ENCODE assay signal across 9 cellular contexts in genomic region chr19:8017808-8018207, GRCh38. TPM values are rescaled to one million over a fixed set of nuclear protein-coding genes. Genes with fewer than 3 reads are reported as not detected.
DNase-seq lines count a peak whose midpoint lies in the region; ATAC-seq and TF ChIP-seq lines count a peak whose summit lies in the region.
"Had no signal": no experiment of that assay in that cellular context is flagged by ENCODE, and none has a peak within 500 bp of the region (broad histone marks: within the 10 kb centered on the region; RNA-seq: fewer than 3 reads in every experiment).

No MANE protein-coding gene starts in this region.

- H3K9me3 Mint-ChIP-seq in HFFc6 = no peaks in the 10 kb centered on the region

- H3K27ac Mint-ChIP-seq in HFFc6 = no peak overlapping the region

- H3K36me3 Mint-ChIP-seq in HFFc6 (ENCODE audit: low read depth) = peaks cover 5% of the 10 kb centered on the region

- H3K27me3 Mint-ChIP-seq in HFFc6 (ENCODE audit: insufficient read depth) = peaks cover 4% of the 10 kb centered on the region

- H3K4me3 ChIP-seq in psoas muscle (no peak overlapping the region), ascending aorta (no peak overlapping the region), sigmoid colon (no peak overlapping the region)
- H3K4me3 ChIP-seq: A549 had no signal

- TF ChIP-seq POLR2A in sigmoid colon (IDR thresholded peaks at IDR 0.05) = no peak

- ATAC-seq in psoas muscle = no peak

- intact Hi-C loops in psoas muscle (cut with DNase I) = no loop called here
- intact Hi-C loops in ascending aorta (cut with DNase I) = no loop called here
- intact Hi-C loops in sigmoid colon (cut with DNase I) = no loop called here

- TF ChIP-seq CTCF in psoas muscle (IDR thresholded peaks at IDR 0.05) (peak; percentile 4), ascending aorta (IDR thresholded peaks at IDR 0.05) (no peak), sigmoid colon (IDR thresholded peaks at IDR 0.05) (no peak), HFFc6 (IDR thresholded peaks at IDR 0.05) (no peak)

- H3K27me3 ChIP-seq in psoas muscle (ENCODE audit: insufficient read depth in 3 of 3, low read length in 2 of 3) (no peaks in the 10 kb centered on the region), ascending aorta (no peaks in the 10 kb centered on the region), sigmoid colon (no peaks in the 10 kb centered on the region)

- H3K4me1 ChIP-seq in psoas muscle (no peaks in the 10 kb centered on the region), ascending aorta (no peaks in the 10 kb centered on the region), sigmoid colon (no peaks in the 10 kb centered on the region)
- H3K4me1 ChIP-seq: A549 had no signal

- H3K36me3 ChIP-seq in psoas muscle (ENCODE audit: insufficient read depth in 1 of 2, low read depth in 1 of 2) (no peaks in the 10 kb centered on the region), ascending aorta (no peaks in the 10 kb centered on the region), sigmoid colon (no peaks in the 10 kb centered on the region)

- H3K4me3 Mint-ChIP-seq in HFFc6 = no peak overlapping the region

- H3K4me1 Mint-ChIP-seq in HFFc6 (ENCODE audit: low read depth) = no peaks in the 10 kb centered on the region

- WGBS in psoas muscle, 3 donors = 67 to 68% (median 67%) methylated on average over 14 of the region's 14 CpGs
- WGBS in sigmoid colon, 2 donors = 34 to 56% methylated on average over 14 of the region's 14 CpGs

- no peak for TF ChIP-seq EP300 in sigmoid colon (IDR thresholded peaks at IDR 0.05)

- H3K27ac ChIP-seq in psoas muscle (no peak overlapping the region), ascending aorta (no peak overlapping the region), sigmoid colon (no peak overlapping the region)
- H3K27ac ChIP-seq: A549 had no signal

- H3K9me3 ChIP-seq in psoas muscle (no peaks in the 10 kb centered on the region), ascending aorta (no peaks in the 10 kb centered on the region), sigmoid colon (no peaks in the 10 kb centered on the region)
- H3K9me3 ChIP-seq: A549 had no signal

- peak; percentile 48 for DNase-seq in NCI-H510A treated with DMSO at 0.1 percent for 48 hours (lab: John Stamatoyannopoulos, UW)
- no peak for DNase-seq in NCI-H510A (lab: John Stamatoyannopoulos, UW)
- DNase-seq in MV-4-11 (lab: John Stamatoyannopoulos, UW) = peak; percentile 45
- peak; percentile 24 for DNase-seq in activated effector memory CD4-positive, alpha-beta T cell treated with Interleukin-2 at 50 U/mL for 16 hours
- no peak for DNase-seq in psoas muscle
- no peak for DNase-seq in ascending aorta (ENCODE audit: low spot score in 2 of 2)
- DNase-seq in sigmoid colon = no peak
- no peak for DNase-seq in HFFc6

RNA-seq across cellular contexts. Expression of gene ELAVL1, which starts 12.4 kb away (rescaled TPM):
- total RNA-seq in psoas muscle = 10 to 100 TPM; 44.5 to 57.9 (median 48.0) TPM
- polyA plus RNA-seq in psoas muscle = 10 to 100 TPM; 22.3 to 41.6 (median 41.4) TPM
- total RNA-seq in ascending aorta = 19.9 TPM
- 10 to 100 TPM; 15.8 to 20.3 (median 17.1) TPM for total RNA-seq in sigmoid colon
- polyA plus RNA-seq in sigmoid colon = 10 to 100 TPM; 21.6 to 31.0 (median 22.4) TPM
- 100 to 1,000 TPM; 105 to 127 (median 115) TPM for total RNA-seq in HFFc6 (2021; fragmentation: NEBNext Ultra II Directional; extraction: Animal tissue kit (Norgen Biotek cat#: 25700))

RNA-seq across cellular contexts. Expression of gene CCL25, which starts 34.8 kb away (rescaled TPM):
- not detected for total RNA-seq in psoas muscle
- under 1 TPM in 1 of 3 donors, not detected in 2; 0.22 TPM for polyA plus RNA-seq in psoas muscle
- total RNA-seq in ascending aorta = not detected
- not detected for total RNA-seq in sigmoid colon
- under 1 TPM in 1 of 3 donors, not detected in 2; 0.17 TPM for polyA plus RNA-seq in sigmoid colon
- total RNA-seq in HFFc6 (2021; fragmentation: NEBNext Ultra II Directional; extraction: Animal tissue kit (Norgen Biotek cat#: 25700)) = not detected
- polyA plus RNA-seq: A549 had no signal

Comparison
In these comparisons a context has a peak if more than half of its experiments do, and no peak if none do; other contexts are left out.
1. DNase-seq: peak in NCI-H510A treated with DMSO at 0.1 percent for 48 hours (single experiment), MV-4-11 (single experiment) and activated effector memory CD4-positive, alpha-beta T cell treated with Interleukin-2 at 50 U/mL for 16 hours (single experiment); none in NCI-H510A (single experiment), psoas muscle (0 of 2), ascending aorta (0 of 2), sigmoid colon (single experiment) and HFFc6 (single experiment).